8 cellular contexts compared by ENCODE assay signal in genomic region chr15:64521726-64522164, GRCh38.
DNase-seq lines count a peak whose midpoint lies in the region; ATAC-seq and TF ChIP-seq lines count a peak whose summit lies in the region.

No MANE protein-coding gene starts in this region.

- DNase-seq in H7 (peak; percentile 22), OCI-M2 (lab: John Stamatoyannopoulos, UW; ENCODE audit: unreplicated experiment) (peak; percentile 31), esophagus squamous epithelium (lab: John Stamatoyannopoulos, UW) (no peak), neural progenitor cell (ENCODE audit: low spot score) (peak; percentile 62), NCI-H2029 treated with DMSO at 0.1 percent for 48 hours (lab: John Stamatoyannopoulos, UW) (no peak)
- no peak for DNase-seq in activated CD4-positive, alpha-beta T cell treated with anti-CD3 and anti-CD28 coated beads for 48 hours

- H3K9me3 Mint-ChIP-seq in neural progenitor cell: no peaks in the 10 kb centered on the region

- H3K27ac Mint-ChIP-seq in neural progenitor cell: no peak overlapping the region

- H3K4me3 ChIP-seq in H7 (ENCODE audit: insufficient read depth, low read depth, low read length): no peak overlapping the region
- H3K4me3 ChIP-seq in esophagus squamous epithelium: no peak overlapping the region
- H3K4me3 ChIP-seq in neural progenitor cell: no peak overlapping the region

- peak overlapping the region; percentile 37 for H3K4me2 ChIP-seq in neural progenitor cell

- TF ChIP-seq CTCF in esophagus squamous epithelium (IDR thresholded peaks at IDR 0.05): no peak
- no peak for TF ChIP-seq CTCF in neural progenitor cell (IDR thresholded peaks at IDR 0.05)

- no peaks in the 10 kb centered on the region for H3K27me3 Mint-ChIP-seq in neural progenitor cell (ENCODE audit: insufficient read depth, low read depth)

- H3K27ac ChIP-seq in esophagus squamous epithelium (peak overlapping the region in 3 of 4 donors; percentile 17 to 38 (median 18)), neural progenitor cell (no peak overlapping the region)

- peaks cover 19% of the 10 kb centered on the region for H3K4me1 Mint-ChIP-seq in neural progenitor cell

- H3K4me1 ChIP-seq in esophagus squamous epithelium: peaks cover 15 to 37% (median 17%) of the 10 kb centered on the region in 3 donors
- peaks cover 15% of the 10 kb centered on the region for H3K4me1 ChIP-seq in neural progenitor cell

- ATAC-seq in HG02588 (IDR thresholded peaks at IDR 0.05; ENCODE audit: unreplicated experiment): no peak
- ATAC-seq in GM21526 (IDR thresholded peaks at IDR 0.05; ENCODE audit: low FRiP score, unreplicated experiment): no peak

- no peak overlapping the region for H3K4me3 Mint-ChIP-seq in neural progenitor cell

- H4K20me1 ChIP-seq in neural progenitor cell (ENCODE audit: low read depth): peaks cover 99% of the 10 kb centered on the region

- 11 to 16% methylated on average over 3 of the region's 3 CpGs for WGBS in esophagus squamous epithelium, 2 donors

- intact Hi-C loops in esophagus squamous epithelium (cut with DNase I): no loop called here

- no peaks in the 10 kb centered on the region for H3K36me3 ChIP-seq in H7 (replicated peaks; ENCODE audit: control insufficient read depth, insufficient read depth, low read length)
- H3K36me3 ChIP-seq in esophagus squamous epithelium: no peaks in the 10 kb centered on the region
- no peaks in the 10 kb centered on the region for H3K36me3 ChIP-seq in neural progenitor cell

- TF ChIP-seq POLR2A in esophagus squamous epithelium (IDR thresholded peaks at IDR 0.05): no peak

- H3K36me3 Mint-ChIP-seq in neural progenitor cell: peaks cover 17% of the 10 kb centered on the region

- no peak overlapping the region for H2AFZ ChIP-seq in neural progenitor cell (replicated peaks)

- no peaks in the 10 kb centered on the region for H3K27me3 ChIP-seq in H7 (ENCODE audit: control insufficient read depth, insufficient read depth, low read length)
- no peaks in the 10 kb centered on the region for H3K27me3 ChIP-seq in esophagus squamous epithelium
- H3K27me3 ChIP-seq in neural progenitor cell: no peaks in the 10 kb centered on the region

- H3K9ac ChIP-seq in neural progenitor cell: no peak overlapping the region

- peaks cover 15% of the 10 kb centered on the region for H3F3A ChIP-seq in neural progenitor cell (ENCODE audit: low read depth)

- H3K9me3 ChIP-seq in esophagus squamous epithelium (no peaks in the 10 kb centered on the region), neural progenitor cell (ENCODE audit: low read depth) (no peaks in the 10 kb centered on the region)

- H3K79me2 ChIP-seq in neural progenitor cell (ENCODE audit: low read depth): peaks cover 98% of the 10 kb centered on the region

Comparison
In these comparisons a context has a peak if more than half of its experiments do, and no peak if none do; other contexts are left out.
1. DNase-seq: peak in H7 (single experiment), OCI-M2 (single experiment) and neural progenitor cell (single experiment); none in esophagus squamous epithelium (single experiment), NCI-H2029 treated with DMSO at 0.1 percent for 48 hours (single experiment) and activated CD4-positive, alpha-beta T cell treated with anti-CD3 and anti-CD28 coated beads for 48 hours (single experiment).